In the genomic region with DNA sequence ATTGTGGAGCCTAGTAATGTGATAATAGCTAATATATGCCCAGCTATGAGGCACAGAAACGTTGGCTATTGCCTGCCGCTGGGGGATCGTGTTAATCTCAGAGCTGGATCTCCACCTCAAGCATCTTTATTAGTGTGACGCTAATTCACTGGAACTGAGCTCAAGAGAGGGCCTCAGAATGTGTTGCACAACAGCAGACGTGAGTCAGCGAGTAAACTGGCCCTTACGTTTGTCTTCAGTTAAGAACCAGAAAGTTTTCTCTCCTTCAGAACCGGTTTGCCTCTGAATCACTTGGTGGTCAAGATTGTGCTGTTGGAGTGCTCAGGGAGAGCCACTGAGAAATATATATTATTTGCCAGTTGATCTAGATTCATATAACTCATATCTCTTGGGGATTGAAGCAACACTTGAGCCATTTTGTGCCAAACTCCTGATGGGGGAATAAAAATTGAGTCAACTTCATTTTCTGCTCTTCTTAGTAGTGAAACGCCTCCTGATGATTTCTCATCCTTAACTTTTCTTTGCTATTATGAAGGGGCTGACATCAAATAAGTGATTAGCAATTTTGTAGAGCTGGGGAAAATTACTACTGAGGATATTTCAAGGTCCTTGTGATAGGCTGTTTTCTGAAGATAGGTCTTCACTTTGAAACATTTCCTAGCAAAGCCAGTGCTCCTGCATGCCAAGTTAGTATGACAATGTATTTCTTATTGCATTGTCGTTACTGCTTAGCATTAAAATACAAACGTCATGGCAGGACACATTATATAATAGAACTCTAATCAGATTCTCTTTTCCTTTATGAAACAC, we compare ENCODE assay signal across 1 cellular context.
A peak's percentile ranks its signal among the peaks of the same experiment; 100 is the strongest.
TF ChIP-seq lines count a peak whose summit lies in the region.

No MANE protein-coding gene starts in this region.

TF ChIP-seq in K562, 482 proteins besides CTCF, POLR2A, EP300 and RAD21 (continued from another document and continues in another):
- TF ChIP-seq, protein P1, sequence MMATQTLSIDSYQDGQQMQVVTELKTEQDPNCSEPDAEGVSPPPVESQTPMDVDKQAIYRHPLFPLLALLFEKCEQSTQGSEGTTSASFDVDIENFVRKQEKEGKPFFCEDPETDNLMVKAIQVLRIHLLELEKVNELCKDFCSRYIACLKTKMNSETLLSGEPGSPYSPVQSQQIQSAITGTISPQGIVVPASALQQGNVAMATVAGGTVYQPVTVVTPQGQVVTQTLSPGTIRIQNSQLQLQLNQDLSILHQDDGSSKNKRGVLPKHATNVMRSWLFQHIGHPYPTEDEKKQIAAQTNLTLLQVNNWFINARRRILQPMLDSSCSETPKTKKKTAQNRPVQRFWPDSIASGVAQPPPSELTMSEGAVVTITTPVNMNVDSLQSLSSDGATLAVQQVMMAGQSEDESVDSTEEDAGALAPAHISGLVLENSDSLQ (IDR thresholded peaks at IDR 0.05) = 0 out of 2 replicates have a peak, but pooled peaks have one; percentile 16
- TF ChIP-seq SIRT6 (IDR thresholded peaks at IDR 0.05; ENCODE audit: low read depth, low read length) = no peak
- TF ChIP-seq, protein P2, sequence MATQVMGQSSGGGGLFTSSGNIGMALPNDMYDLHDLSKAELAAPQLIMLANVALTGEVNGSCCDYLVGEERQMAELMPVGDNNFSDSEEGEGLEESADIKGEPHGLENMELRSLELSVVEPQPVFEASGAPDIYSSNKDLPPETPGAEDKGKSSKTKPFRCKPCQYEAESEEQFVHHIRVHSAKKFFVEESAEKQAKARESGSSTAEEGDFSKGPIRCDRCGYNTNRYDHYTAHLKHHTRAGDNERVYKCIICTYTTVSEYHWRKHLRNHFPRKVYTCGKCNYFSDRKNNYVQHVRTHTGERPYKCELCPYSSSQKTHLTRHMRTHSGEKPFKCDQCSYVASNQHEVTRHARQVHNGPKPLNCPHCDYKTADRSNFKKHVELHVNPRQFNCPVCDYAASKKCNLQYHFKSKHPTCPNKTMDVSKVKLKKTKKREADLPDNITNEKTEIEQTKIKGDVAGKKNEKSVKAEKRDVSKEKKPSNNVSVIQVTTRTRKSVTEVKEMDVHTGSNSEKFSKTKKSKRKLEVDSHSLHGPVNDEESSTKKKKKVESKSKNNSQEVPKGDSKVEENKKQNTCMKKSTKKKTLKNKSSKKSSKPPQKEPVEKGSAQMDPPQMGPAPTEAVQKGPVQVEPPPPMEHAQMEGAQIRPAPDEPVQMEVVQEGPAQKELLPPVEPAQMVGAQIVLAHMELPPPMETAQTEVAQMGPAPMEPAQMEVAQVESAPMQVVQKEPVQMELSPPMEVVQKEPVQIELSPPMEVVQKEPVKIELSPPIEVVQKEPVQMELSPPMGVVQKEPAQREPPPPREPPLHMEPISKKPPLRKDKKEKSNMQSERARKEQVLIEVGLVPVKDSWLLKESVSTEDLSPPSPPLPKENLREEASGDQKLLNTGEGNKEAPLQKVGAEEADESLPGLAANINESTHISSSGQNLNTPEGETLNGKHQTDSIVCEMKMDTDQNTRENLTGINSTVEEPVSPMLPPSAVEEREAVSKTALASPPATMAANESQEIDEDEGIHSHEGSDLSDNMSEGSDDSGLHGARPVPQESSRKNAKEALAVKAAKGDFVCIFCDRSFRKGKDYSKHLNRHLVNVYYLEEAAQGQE (CRISPR knock-in tag; IDR thresholded peaks at IDR 0.05; ENCODE audit: low read depth) = 0 out of 2 replicates have a peak, but pooled peaks have one; percentile 42
- TF ChIP-seq ZNF76 (CRISPR knock-in tag; IDR thresholded peaks at IDR 0.05; ENCODE audit: borderline replicate concordance) = peak; percentile 56; the same call in 1 of the 2 replicates
- no peak for TF ChIP-seq TFAM (CRISPR knock-in tag; conservative IDR thresholded peaks at IDR 0.05)
- TF ChIP-seq NFXL1 (CRISPR knock-in tag; IDR thresholded peaks at IDR 0.05) = peak; percentile 81; the same call in 1 of the 2 replicates
- 0 out of 2 replicates have a peak, but pooled peaks have one; percentile 18 for TF ChIP-seq ILK (tag; IDR thresholded peaks at IDR 0.05; ENCODE audit: borderline replicate concordance, low read depth)
- TF ChIP-seq ESRRA (IDR thresholded peaks at IDR 0.05; ENCODE audit: borderline replicate concordance, low read depth) = no peak
- TF ChIP-seq CBX8 (IDR thresholded peaks at IDR 0.05; ENCODE audit: borderline replicate concordance, extremely low read depth, low read depth, low read length, poor library complexity, severe bottlenecking) = no peak
- TF ChIP-seq RAD51 (IDR thresholded peaks at IDR 0.05; ENCODE audit: borderline replicate concordance, low read depth) = no peak
- no peak for TF ChIP-seq MYNN (IDR thresholded peaks at IDR 0.05)
- TF ChIP-seq MYNN (CRISPR knock-in tag; IDR thresholded peaks at IDR 0.05) = no peak
- TF ChIP-seq LEF1 (IDR thresholded peaks at IDR 0.05) = peak; percentile 58; the same call in 1 of the 2 replicates
- TF ChIP-seq RBM22 (IDR thresholded peaks at IDR 0.05; ENCODE audit: low read depth, low read length, poor library complexity, severe bottlenecking) = no peak
- TF ChIP-seq, protein P3, sequence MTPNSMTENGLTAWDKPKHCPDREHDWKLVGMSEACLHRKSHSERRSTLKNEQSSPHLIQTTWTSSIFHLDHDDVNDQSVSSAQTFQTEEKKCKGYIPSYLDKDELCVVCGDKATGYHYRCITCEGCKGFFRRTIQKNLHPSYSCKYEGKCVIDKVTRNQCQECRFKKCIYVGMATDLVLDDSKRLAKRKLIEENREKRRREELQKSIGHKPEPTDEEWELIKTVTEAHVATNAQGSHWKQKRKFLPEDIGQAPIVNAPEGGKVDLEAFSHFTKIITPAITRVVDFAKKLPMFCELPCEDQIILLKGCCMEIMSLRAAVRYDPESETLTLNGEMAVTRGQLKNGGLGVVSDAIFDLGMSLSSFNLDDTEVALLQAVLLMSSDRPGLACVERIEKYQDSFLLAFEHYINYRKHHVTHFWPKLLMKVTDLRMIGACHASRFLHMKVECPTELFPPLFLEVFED (CRISPR knock-in tag; conservative IDR thresholded peaks at IDR 0.05) = no peak
- TF ChIP-seq CBX5 (IDR thresholded peaks at IDR 0.05; ENCODE audit: borderline replicate concordance, low read depth) = no peak
- no peak for TF ChIP-seq ZNF174 (CRISPR knock-in tag; IDR thresholded peaks at IDR 0.05)
- TF ChIP-seq TOE1 (IDR thresholded peaks at IDR 0.05; ENCODE audit: borderline replicate concordance) = no peak
- TF ChIP-seq TOE1 (CRISPR knock-in tag; IDR thresholded peaks at IDR 0.05; ENCODE audit: borderline replicate concordance, low read depth) = no peak
- no peak for TF ChIP-seq ZFPM2 (CRISPR knock-in tag; IDR thresholded peaks at IDR 0.05)
- no peak for TF ChIP-seq DIDO1 (tag; IDR thresholded peaks at IDR 0.05; ENCODE audit: low read depth)
- no peak for TF ChIP-seq JUNB (CRISPR knock-in tag; conservative IDR thresholded peaks at IDR 0.05)
- peak; percentile 25 for TF ChIP-seq NUFIP1 (IDR thresholded peaks at IDR 0.05; ENCODE audit: partially characterized antibody)
- no peak for TF ChIP-seq ZNF518B (CRISPR knock-in tag; IDR thresholded peaks at IDR 0.05)
- no peak for TF ChIP-seq ZNF121 (CRISPR knock-in tag; conservative IDR thresholded peaks at IDR 0.05)
- TF ChIP-seq ZNF561 (CRISPR knock-in tag; conservative IDR thresholded peaks at IDR 0.05) = no peak
- TF ChIP-seq ZNF280A (IDR thresholded peaks at IDR 0.05; ENCODE audit: low read depth, partially characterized antibody) = no peak
- TF ChIP-seq DPF2 (IDR thresholded peaks at IDR 0.05) = peak; percentile 88
- no peak for TF ChIP-seq STAG1 (CRISPR knock-in tag; IDR thresholded peaks at IDR 0.05; ENCODE audit: borderline replicate concordance)
- no peak for TF ChIP-seq ELK1 (CRISPR knock-in tag; IDR thresholded peaks at IDR 0.05)
- TF ChIP-seq ZNF3 (CRISPR knock-in tag; IDR thresholded peaks at IDR 0.05) = no peak
- TF ChIP-seq, protein P4, sequence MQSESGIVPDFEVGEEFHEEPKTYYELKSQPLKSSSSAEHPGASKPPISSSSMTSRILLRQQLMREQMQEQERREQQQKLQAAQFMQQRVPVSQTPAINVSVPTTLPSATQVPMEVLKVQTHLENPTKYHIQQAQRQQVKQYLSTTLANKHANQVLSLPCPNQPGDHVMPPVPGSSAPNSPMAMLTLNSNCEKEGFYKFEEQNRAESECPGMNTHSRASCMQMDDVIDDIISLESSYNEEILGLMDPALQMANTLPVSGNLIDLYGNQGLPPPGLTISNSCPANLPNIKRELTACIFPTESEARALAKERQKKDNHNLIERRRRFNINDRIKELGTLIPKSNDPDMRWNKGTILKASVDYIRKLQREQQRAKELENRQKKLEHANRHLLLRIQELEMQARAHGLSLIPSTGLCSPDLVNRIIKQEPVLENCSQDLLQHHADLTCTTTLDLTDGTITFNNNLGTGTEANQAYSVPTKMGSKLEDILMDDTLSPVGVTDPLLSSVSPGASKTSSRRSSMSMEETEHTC (IDR thresholded peaks at IDR 0.05) = no peak
- TF ChIP-seq ZNF274 (IDR thresholded peaks at IDR 0.05; ENCODE audit: borderline replicate concordance, low read depth, low read length) = no peak
- no peak for TF ChIP-seq TBP (optimal IDR thresholded peaks at IDR 0.05; ENCODE audit: low read depth, low read length)
- peak; percentile 86 for TF ChIP-seq SMARCE1 (IDR thresholded peaks at IDR 0.05)
- TF ChIP-seq MEF2D (tag; conservative IDR thresholded peaks at IDR 0.05; ENCODE audit: low read depth) = peak; percentile 91
- TF ChIP-seq TRIM28 (IDR thresholded peaks at IDR 0.05) = no peak
- peak; percentile 81 for TF ChIP-seq CREM (IDR thresholded peaks at IDR 0.05; ENCODE audit: low read depth)
- no peak for TF ChIP-seq KLF16 (IDR thresholded peaks at IDR 0.05)
- no peak for TF ChIP-seq ZNF12 (CRISPR knock-in tag; IDR thresholded peaks at IDR 0.05)
- TF ChIP-seq ZNF436 (CRISPR knock-in tag; IDR thresholded peaks at IDR 0.05) = no peak
- peak; percentile 83 for TF ChIP-seq MECOM (CRISPR knock-in tag; IDR thresholded peaks at IDR 0.05)
- no peak for TF ChIP-seq TAF1 (IDR thresholded peaks at IDR 0.05; ENCODE audit: control insufficient read depth, extremely low read depth, insufficient read depth, low read length, severe bottlenecking)
- no peak for TF ChIP-seq NCOA6 (IDR thresholded peaks at IDR 0.05)
- TF ChIP-seq ZNF408 (CRISPR knock-in tag; IDR thresholded peaks at IDR 0.05; ENCODE audit: low read depth) = no peak
- no peak for TF ChIP-seq ZNF699 (CRISPR knock-in tag; IDR thresholded peaks at IDR 0.05; ENCODE audit: insufficient replicate concordance)
- peak; percentile 92 for TF ChIP-seq PTRF (tag; IDR thresholded peaks at IDR 0.05)
- TF ChIP-seq ZNF263 (CRISPR knock-in tag; IDR thresholded peaks at IDR 0.05; ENCODE audit: borderline replicate concordance) = no peak
- TF ChIP-seq, protein P5, sequence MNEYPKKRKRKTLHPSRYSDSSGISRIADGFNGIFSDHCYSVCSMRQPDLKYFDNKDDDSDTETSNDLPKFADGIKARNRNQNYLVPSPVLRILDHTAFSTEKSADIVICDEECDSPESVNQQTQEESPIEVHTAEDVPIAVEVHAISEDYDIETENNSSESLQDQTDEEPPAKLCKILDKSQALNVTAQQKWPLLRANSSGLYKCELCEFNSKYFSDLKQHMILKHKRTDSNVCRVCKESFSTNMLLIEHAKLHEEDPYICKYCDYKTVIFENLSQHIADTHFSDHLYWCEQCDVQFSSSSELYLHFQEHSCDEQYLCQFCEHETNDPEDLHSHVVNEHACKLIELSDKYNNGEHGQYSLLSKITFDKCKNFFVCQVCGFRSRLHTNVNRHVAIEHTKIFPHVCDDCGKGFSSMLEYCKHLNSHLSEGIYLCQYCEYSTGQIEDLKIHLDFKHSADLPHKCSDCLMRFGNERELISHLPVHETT (CRISPR knock-in tag; conservative IDR thresholded peaks at IDR 0.05 in 1 of 2, IDR thresholded peaks at IDR 0.05 in 1 of 2) = peak in 1 of 2 experiments; percentile 94; a peak in 2 of 4 replicates
